Comparison of ENCODE assay signal across 27 cellular contexts in the genomic region with DNA sequence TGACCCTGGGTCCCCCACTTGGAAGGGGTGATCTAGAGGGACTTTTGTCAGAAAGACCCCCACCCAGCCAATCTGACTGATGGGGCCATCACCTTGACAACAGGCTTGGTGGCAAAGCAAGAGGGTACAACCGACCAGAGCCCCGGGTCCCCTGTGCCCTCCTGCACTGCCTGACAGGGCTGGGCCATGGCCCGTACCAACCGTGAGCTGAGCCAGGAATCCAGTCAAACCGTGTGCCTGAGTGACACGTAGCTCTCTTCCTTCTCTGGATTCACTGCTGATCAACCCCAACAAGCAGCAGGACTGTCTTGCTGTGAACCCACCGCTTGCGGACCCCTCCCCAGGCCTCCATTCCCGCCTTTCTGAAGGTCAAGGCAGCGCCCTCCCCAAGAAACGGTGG.
"Had no signal": no experiment of that assay in that cellular context is flagged by ENCODE, and none has a peak within 500 bp of the region (broad histone marks: within the 10 kb centered on the region; RNA-seq: fewer than 3 reads in every experiment).

No MANE protein-coding gene starts in this region.

- H3K27ac ChIP-seq: left lung, lower lobe of right lung, neural progenitor cell, ovary, right atrium auricular region, right lobe of liver, testis, thyroid gland, transverse colon, upper lobe of right lung had no signal

- H3K9me3 Mint-ChIP-seq: mesothelial cell of epicardium; naive B cell; natural killer cell; nephron progenitor cell; stimulated activated naive CD8-positive, alpha-beta T cell treated with anti-CD3 and anti-CD28 coated beads, Interleukin-15, amount 100 ng/mL, for 72 hours had no signal

- H3K4me1 ChIP-seq: right lobe of liver, upper lobe of right lung had no signal

- DNase-seq: hippocampal formation; kidney; left colon; lower lobe of right lung; mammary epithelial cell; mesendoderm; naive B cell; natural killer cell; nephron progenitor cell; ovary; stimulated activated CD4-positive, alpha-beta T cell treated with anti-CD3 and anti-CD28 coated beads, Interleukin-12 subunit alpha, Interleukin-12 subunit beta, amount 100 ng/mL, for 4 hours; stimulated activated CD4-positive, alpha-beta T cell treated with anti-CD3 and anti-CD28 coated beads, Interleukin-15, amount 100 ng/mL, for 24 hours; stimulated activated CD4-positive, alpha-beta T cell treated with anti-CD3 and anti-CD28 coated beads, Interleukin-2, amount 100 ng/mL, for 24 hours; stimulated activated CD4-positive, alpha-beta T cell treated with anti-CD3 and anti-CD28 coated beads, Interleukin-4, amount 100 ng/mL, for 1 hour; stimulated activated naive CD4-positive, alpha-beta T cell treated with Interleukin-2 at 50 U/mL for 16 hours; stimulated activated naive CD8-positive, alpha-beta T cell treated with anti-CD3 and anti-CD28 coated beads, Interleukin-15, amount 100 ng/mL, for 72 hours; testis; thyroid gland; transverse colon; upper lobe of right lung had no signal

- H3K36me3 ChIP-seq: left lung, lower lobe of right lung, neural progenitor cell, ovary, right atrium auricular region, right lobe of liver, thyroid gland, transverse colon, upper lobe of right lung had no signal

- H3K36me3 Mint-ChIP-seq: naive B cell, natural killer cell had no signal

- H3K4me3 ChIP-seq: left lung, lower lobe of right lung, neural progenitor cell, ovary, right atrium auricular region, right lobe of liver, smooth muscle cell, testis, thyroid gland, transverse colon, upper lobe of right lung had no signal

- H3K4me3 Mint-ChIP-seq: mesothelial cell of epicardium; naive B cell; nephron progenitor cell; neural progenitor cell; stimulated activated naive CD8-positive, alpha-beta T cell treated with anti-CD3 and anti-CD28 coated beads, Interleukin-15, amount 100 ng/mL, for 72 hours had no signal

- H3K27ac Mint-ChIP-seq: mesothelial cell of epicardium; naive B cell; neural progenitor cell; progenitor cell of endocrine pancreas; stimulated activated naive CD8-positive, alpha-beta T cell treated with anti-CD3 and anti-CD28 coated beads, Interleukin-15, amount 100 ng/mL, for 72 hours had no signal

- H3K4me2 ChIP-seq: neural progenitor cell, smooth muscle cell had no signal

- H2AFZ ChIP-seq: neural progenitor cell had no signal

- H3K9me3 ChIP-seq: left lung, lower lobe of right lung, ovary, right atrium auricular region, right lobe of liver, testis, thyroid gland, transverse colon, upper lobe of right lung had no signal

- H3K27me3 ChIP-seq: neural progenitor cell, ovary, right atrium auricular region, right lobe of liver, testis, thyroid gland, transverse colon, upper lobe of right lung had no signal

- H3K9ac ChIP-seq: neural progenitor cell had no signal

- ATAC-seq: left colon; left lung; lower lobe of right lung; right lobe of liver; stimulated activated naive CD8-positive, alpha-beta T cell treated with anti-CD3 and anti-CD28 coated beads, Interleukin-15, amount 100 ng/mL, for 72 hours; upper lobe of right lung had no signal
